Comparison of ENCODE assay signal across 20 cellular contexts in genomic region chr16:4869147-4869790, GRCh38. TPM values are rescaled to one million over a fixed set of nuclear protein-coding genes. Genes with fewer than 3 reads are reported as not detected.
DNase-seq lines count a peak whose midpoint lies in the region; ATAC-seq and TF ChIP-seq lines count a peak whose summit lies in the region.
"Had no signal": no experiment of that assay in that cellular context is flagged by ENCODE, and none has a peak within 500 bp of the region (broad histone marks: within the 10 kb centered on the region; RNA-seq: fewer than 3 reads in every experiment).

No MANE protein-coding gene starts in this region.

- no peak overlapping the region for H3K4me2 ChIP-seq in neural progenitor cell

- peaks cover 39% of the 10 kb centered on the region for H4K20me1 ChIP-seq in neural progenitor cell (ENCODE audit: low read depth)

- WGBS in adrenal gland, 4 donors = 68 to 77% (median 72%) methylated on average over 13 of the region's 13 CpGs

- DNase-seq in DMS79 (lab: John Stamatoyannopoulos, UW) (peak; percentile 10), adrenal gland (peak in 5 of 7 donors; percentile 52 to 81 (median 59)), left ventricle myocardium superior (no peak), neural progenitor cell (ENCODE audit: low spot score) (no peak), islet precursor cell (no peak), T-helper 9 cell (no peak), germinal center (ENCODE audit: low spot score) (no peak)
- no peak for DNase-seq in activated CD4-positive, alpha-beta T cell treated with anti-CD3 and anti-CD28 coated beads for 4 hours
- DNase-seq: activated B cell treated with CpG ODN at 0.5 μM for 24 hours; effector memory CD8-positive, alpha-beta T cell; GDM1; H9; NCI-H2029; NCI-H510A; stimulated activated CD4-positive, alpha-beta T cell treated with anti-CD3 and anti-CD28 coated beads, Interleukin-4, amount 100 ng/mL, for 24 hours had no signal

- peaks cover 21% of the 10 kb centered on the region for H3K36me3 Mint-ChIP-seq in neural progenitor cell

- ATAC-seq in left ventricle myocardium superior = peak; percentile 45
- ATAC-seq: effector memory CD8-positive, alpha-beta T cell; GM12878; K562 had no signal

- no peak for TF ChIP-seq CTCF in adrenal gland (IDR thresholded peaks at IDR 0.05)
- TF ChIP-seq CTCF in neural progenitor cell (IDR thresholded peaks at IDR 0.05) = no peak

- H3K4me3 Mint-ChIP-seq in neural progenitor cell = no peak overlapping the region
- H3K4me3 Mint-ChIP-seq: activated B cell treated with CpG ODN at 0.5 μM for 24 hours; effector memory CD8-positive, alpha-beta T cell; H9; T-helper 1 cell treated with Interleukin-12 subunit alpha and Interleukin-12 subunit beta and Interleukin-4 antibody, amounts not matched to agents 30 μg/mL and 1 μg/mL, for 36 hours had no signal

- no peaks in the 10 kb centered on the region for H3F3A ChIP-seq in neural progenitor cell (ENCODE audit: low read depth)

- TF ChIP-seq POLR2A in adrenal gland (IDR thresholded peaks at IDR 0.05) = no peak

- H3K27me3 ChIP-seq in adrenal gland = no peaks in the 10 kb centered on the region
- H3K27me3 ChIP-seq in neural progenitor cell = no peaks in the 10 kb centered on the region

- peaks cover 0 to 53% of the 10 kb centered on the region in 2 donors for H3K36me3 ChIP-seq in adrenal gland (replicated peaks in 1 of 2)
- H3K36me3 ChIP-seq in neural progenitor cell = no peaks in the 10 kb centered on the region

- no peak overlapping the region for H2AFZ ChIP-seq in neural progenitor cell (replicated peaks)
- H2AFZ ChIP-seq: parathyroid adenoma had no signal

- intact Hi-C loops in adrenal gland (cut with DNase I) (no loop called here), left ventricle myocardium superior (cut with micrococcal nuclease) (no loop called here)

- H3K27ac ChIP-seq in adrenal gland (peak overlapping the region in 2 of 5 donors; percentile 56 to 62), neural progenitor cell (no peak overlapping the region)
- H3K27ac ChIP-seq: parathyroid adenoma had no signal

- H3K9ac ChIP-seq in neural progenitor cell = no peak overlapping the region
- H3K9ac ChIP-seq: parathyroid adenoma had no signal

- peaks cover 0 to 25% of the 10 kb centered on the region in 2 donors for H3K4me1 ChIP-seq in adrenal gland (replicated peaks in 1 of 2)
- no peaks in the 10 kb centered on the region for H3K4me1 ChIP-seq in neural progenitor cell
- H3K4me1 ChIP-seq: parathyroid adenoma had no signal

- no peak overlapping the region for H3K4me3 ChIP-seq in adrenal gland
- H3K4me3 ChIP-seq in neural progenitor cell = no peak overlapping the region
- H3K4me3 ChIP-seq: GM12878, K562 had no signal

- H3K79me2 ChIP-seq in neural progenitor cell (ENCODE audit: low read depth) = peaks cover 48% of the 10 kb centered on the region

- peak overlapping the region; percentile 27 for H3K27ac Mint-ChIP-seq in neural progenitor cell
- H3K27ac Mint-ChIP-seq: activated B cell treated with CpG ODN at 0.5 μM for 24 hours; activated T-helper 2 cell treated with anti-CD3 and anti-CD28 coated beads, Interferon-gamma antibody, Interleukin-2, Interleukin-4, amounts not matched to agents 10 μg/mL and 5 μg/mL and 100 μg/mL, durations not matched to agents 14 hours and 24 hours and 36 hours; T-helper 1 cell treated with Interleukin-12 subunit alpha and Interleukin-12 subunit beta and Interleukin-4 antibody, amounts not matched to agents 30 μg/mL and 1 μg/mL, for 36 hours had no signal

- no peaks in the 10 kb centered on the region for H3K4me1 Mint-ChIP-seq in neural progenitor cell
- H3K4me1 Mint-ChIP-seq: activated B cell treated with CpG ODN at 0.5 μM for 24 hours, H9 had no signal

- H3K9me3 ChIP-seq in adrenal gland (replicated peaks in 1 of 3) (no peaks in the 10 kb centered on the region), neural progenitor cell (ENCODE audit: low read depth) (no peaks in the 10 kb centered on the region)

- peaks cover 3% of the 10 kb centered on the region for H3K27me3 Mint-ChIP-seq in neural progenitor cell (ENCODE audit: insufficient read depth, low read depth)
- H3K27me3 Mint-ChIP-seq: activated B cell treated with CpG ODN at 0.5 μM for 24 hours; effector memory CD8-positive, alpha-beta T cell had no signal

- no peaks in the 10 kb centered on the region for H3K9me3 Mint-ChIP-seq in neural progenitor cell
- H3K9me3 Mint-ChIP-seq: activated B cell treated with CpG ODN at 0.5 μM for 24 hours; activated T-helper 2 cell treated with anti-CD3 and anti-CD28 coated beads, Interferon-gamma antibody, Interleukin-2, Interleukin-4, amounts not matched to agents 10 μg/mL and 5 μg/mL and 100 μg/mL, durations not matched to agents 14 hours and 24 hours and 36 hours; effector memory CD8-positive, alpha-beta T cell; H9; T-helper 1 cell treated with Interleukin-12 subunit alpha and Interleukin-12 subunit beta and Interleukin-4 antibody, amounts not matched to agents 30 μg/mL and 1 μg/mL, for 36 hours had no signal

RNA-seq across cellular contexts. Expression of gene UBN1, which starts 22.0 kb away (rescaled TPM):
- total RNA-seq in adrenal gland (10 to 100 TPM; 26.4 to 60.8 (median 31.4) TPM), left ventricle myocardium superior (50.9 TPM), neural progenitor cell (ENCODE audit: low replicate concordance) (28.4 and 32.7 TPM in 2 replicates)
- polyA plus RNA-seq in adrenal gland = 10 to 100 TPM in 2 of 3 donors, 1 to 10 TPM in 1; 5.9 to 21.2 (median 13.2) TPM

RNA-seq across cellular contexts. Expression of gene GLYR1, which starts 22.2 kb away (rescaled TPM):
- total RNA-seq in adrenal gland (100 to 1,000 TPM in 1 of 8 donors, 10 to 100 TPM in 7; 43.2 to 118 (median 86.2) TPM), left ventricle myocardium superior (102 TPM), neural progenitor cell (ENCODE audit: low replicate concordance) (53.0 and 57.0 TPM in 2 replicates)
- 100 to 1,000 TPM in 1 of 3 donors, 10 to 100 TPM in 2; 39.3 to 109 (median 50.6) TPM for polyA plus RNA-seq in adrenal gland

Comparison
In these comparisons a context has a peak if more than half of its experiments do, and no peak if none do; other contexts are left out.
1. DNase-seq: peak in DMS79 (single experiment) and adrenal gland (5 of 7); none in left ventricle myocardium superior (single experiment), neural progenitor cell (single experiment), islet precursor cell (single experiment), activated CD4-positive, alpha-beta T cell treated with anti-CD3 and anti-CD28 coated beads for 4 hours (0 of 2), T-helper 9 cell (single experiment) and germinal center (single experiment).